Comparison of ENCODE assay signal across 8 cellular contexts in the genomic region with DNA sequence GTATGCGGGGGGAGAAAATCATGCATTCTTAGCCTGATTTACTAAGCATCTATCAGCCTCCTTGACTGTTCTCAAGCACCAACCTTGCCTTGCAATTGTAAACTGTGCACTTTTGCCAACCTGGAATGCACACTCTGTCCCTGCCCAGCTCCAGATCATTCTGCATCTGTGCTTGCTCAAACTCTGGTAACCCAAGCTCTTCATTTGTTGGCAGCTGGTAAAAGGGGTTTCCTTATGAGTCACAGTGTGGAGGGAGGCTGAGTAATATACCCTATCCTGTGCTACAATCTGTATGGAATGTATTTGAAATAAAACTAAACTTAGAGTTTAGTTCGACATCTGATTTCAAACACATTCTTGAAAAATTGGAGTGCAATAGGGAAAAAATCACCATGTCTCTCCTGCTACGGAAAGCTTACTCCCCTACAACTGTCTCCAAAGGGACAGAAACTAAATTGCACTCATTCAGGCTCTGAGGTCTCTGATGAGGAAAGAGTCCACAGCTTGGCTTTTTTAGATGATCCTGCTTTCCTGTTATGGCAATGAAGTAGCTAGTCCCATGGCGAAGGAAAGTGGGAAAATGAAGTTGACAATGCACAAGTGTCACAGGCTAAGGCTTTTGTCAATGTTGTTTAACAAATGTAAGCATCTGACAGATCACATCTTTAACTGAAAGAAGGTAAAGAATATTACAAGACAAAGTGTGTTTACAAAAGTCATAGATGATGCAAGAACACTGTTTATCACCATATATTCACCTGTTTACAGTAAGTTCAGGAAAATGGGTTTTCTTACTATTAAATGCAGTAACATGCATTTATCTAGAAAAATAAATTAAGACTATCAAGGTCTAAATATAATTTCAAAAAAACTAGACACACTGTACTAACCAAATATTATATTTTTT.
DNase-seq lines count a peak whose midpoint lies in the region; ATAC-seq and TF ChIP-seq lines count a peak whose summit lies in the region.

No MANE protein-coding gene starts in this region.

- H4K20me1 ChIP-seq in GM23338 (replicated peaks; ENCODE audit: insufficient read depth), result no peaks in the 10 kb centered on the region

- H3K27ac ChIP-seq in GM23338 (ENCODE audit: low read depth) (no peak overlapping the region), left ventricle myocardium inferior (replicated peaks) (peak overlapping the region; percentile 74)

- ATAC-seq in GM23338, result no peak
- peak; percentile 46 for ATAC-seq in stimulated activated naive CD8-positive, alpha-beta T cell treated with anti-CD3 and anti-CD28 coated beads, Interleukin-15, Interleukin-2, amounts not matched to agents 100 U/mL and 50 U/mL, for 24 hours

- H3K27me3 ChIP-seq in GM23338 (ENCODE audit: insufficient read depth) (no peaks in the 10 kb centered on the region), left ventricle myocardium inferior (ENCODE audit: low read depth) (no peaks in the 10 kb centered on the region)

- TF ChIP-seq CTCF in GM23338 (conservative IDR thresholded peaks at IDR 0.05; ENCODE audit: low read depth in 2 of 2), result no peak
- TF ChIP-seq CTCF in left ventricle myocardium inferior (IDR thresholded peaks at IDR 0.05; ENCODE audit: borderline replicate concordance), result no peak

- H3K4me3 ChIP-seq in GM23338 (no peak overlapping the region; the same call in 1 of the 2 replicates), left ventricle myocardium inferior (no peak overlapping the region)

- peak overlapping the region; percentile 52; the same call in 1 of the 2 replicates for H2AFZ ChIP-seq in GM23338

- H3K4me1 ChIP-seq in GM23338 (ENCODE audit: insufficient read depth) (peaks cover 25% of the 10 kb centered on the region), left ventricle myocardium inferior (peaks cover 51% of the 10 kb centered on the region)

- no peaks in the 10 kb centered on the region for H3K9me3 Mint-ChIP-seq in GM23338

- H3K9me2 ChIP-seq in GM23338 (ENCODE audit: insufficient read depth), result no peaks in the 10 kb centered on the region

- no peaks in the 10 kb centered on the region for H3F3A ChIP-seq in GM23338 (replicated peaks; ENCODE audit: low read depth)

- H3K4me3 Mint-ChIP-seq in GM23338, result peak overlapping the region; percentile 23; the same call in 2 of the 3 replicates

- peak overlapping the region; percentile 65 for H3K4me2 ChIP-seq in GM23338

- H3K36me3 Mint-ChIP-seq in GM23338 (ENCODE audit: low read depth), result no peaks in the 10 kb centered on the region

- peaks cover 19% of the 10 kb centered on the region; the same call in 2 of the 3 replicates for H3K4me1 Mint-ChIP-seq in GM23338

- H3K36me3 ChIP-seq in GM23338 (ENCODE audit: insufficient read depth) (no peaks in the 10 kb centered on the region), left ventricle myocardium inferior (no peaks in the 10 kb centered on the region)

- no peaks in the 10 kb centered on the region for H3K9me3 ChIP-seq in left ventricle myocardium inferior (replicated peaks)

- H3K27ac Mint-ChIP-seq in GM23338, result peak overlapping the region; percentile 24; the same call in 1 of the 2 replicates

- DNase-seq in GM23338 (ENCODE audit: low spot score) (no peak), SW 1271 (lab: John Stamatoyannopoulos, UW) (peak; percentile 81 to 93), left ventricle myocardium inferior (no peak), T-helper 9 cell (no peak), SHP77 (lab: John Stamatoyannopoulos, UW) (no peak), ecto neural progenitor cell (ENCODE audit: low spot score) (no peak), NCI-H510A treated with DMSO at 0.1 percent for 48 hours (lab: John Stamatoyannopoulos, UW) (no peak)
- DNase-seq in stimulated activated naive CD8-positive, alpha-beta T cell treated with anti-CD3 and anti-CD28 coated beads, Interleukin-15, Interleukin-2, amounts not matched to agents 100 U/mL and 50 U/mL, for 24 hours, result no peak

- H3K27me3 Mint-ChIP-seq in GM23338 (ENCODE audit: insufficient read depth, low read depth, poor library complexity), result no peaks in the 10 kb centered on the region

- H3K79me2 ChIP-seq in GM23338 (replicated peaks; ENCODE audit: insufficient read depth), result no peaks in the 10 kb centered on the region

- intact Hi-C loops in left ventricle myocardium inferior (cut with micrococcal nuclease), result no loop called here

TF ChIP-seq in GM23338, 12 proteins besides CTCF, POLR2A, EP300 and RAD21 (continues in another document):
- TF ChIP-seq ZNF331 (CRISPR knock-in tag; IDR thresholded peaks at IDR 0.05; ENCODE audit: low read depth) (no peak), CREB1 (CRISPR knock-in tag; IDR thresholded peaks at IDR 0.05; ENCODE audit: low read depth) (no peak), POLR2AphosphoS5 (IDR thresholded peaks at IDR 0.05; ENCODE audit: low read depth) (no peak), EZH2 (IDR thresholded peaks at IDR 0.05; ENCODE audit: low read depth, unreplicated experiment) (no peak), JUNB (IDR thresholded peaks at IDR 0.05; ENCODE audit: unreplicated experiment) (no peak), ZNF114 (CRISPR knock-in tag; IDR thresholded peaks at IDR 0.05) (no peak), STAT1 (IDR thresholded peaks at IDR 0.05; ENCODE audit: unreplicated experiment) (no peak), EZH2phosphoT487 (IDR thresholded peaks at IDR 0.05; ENCODE audit: unreplicated experiment) (no peak)
- TF ChIP-seq, protein P1, sequence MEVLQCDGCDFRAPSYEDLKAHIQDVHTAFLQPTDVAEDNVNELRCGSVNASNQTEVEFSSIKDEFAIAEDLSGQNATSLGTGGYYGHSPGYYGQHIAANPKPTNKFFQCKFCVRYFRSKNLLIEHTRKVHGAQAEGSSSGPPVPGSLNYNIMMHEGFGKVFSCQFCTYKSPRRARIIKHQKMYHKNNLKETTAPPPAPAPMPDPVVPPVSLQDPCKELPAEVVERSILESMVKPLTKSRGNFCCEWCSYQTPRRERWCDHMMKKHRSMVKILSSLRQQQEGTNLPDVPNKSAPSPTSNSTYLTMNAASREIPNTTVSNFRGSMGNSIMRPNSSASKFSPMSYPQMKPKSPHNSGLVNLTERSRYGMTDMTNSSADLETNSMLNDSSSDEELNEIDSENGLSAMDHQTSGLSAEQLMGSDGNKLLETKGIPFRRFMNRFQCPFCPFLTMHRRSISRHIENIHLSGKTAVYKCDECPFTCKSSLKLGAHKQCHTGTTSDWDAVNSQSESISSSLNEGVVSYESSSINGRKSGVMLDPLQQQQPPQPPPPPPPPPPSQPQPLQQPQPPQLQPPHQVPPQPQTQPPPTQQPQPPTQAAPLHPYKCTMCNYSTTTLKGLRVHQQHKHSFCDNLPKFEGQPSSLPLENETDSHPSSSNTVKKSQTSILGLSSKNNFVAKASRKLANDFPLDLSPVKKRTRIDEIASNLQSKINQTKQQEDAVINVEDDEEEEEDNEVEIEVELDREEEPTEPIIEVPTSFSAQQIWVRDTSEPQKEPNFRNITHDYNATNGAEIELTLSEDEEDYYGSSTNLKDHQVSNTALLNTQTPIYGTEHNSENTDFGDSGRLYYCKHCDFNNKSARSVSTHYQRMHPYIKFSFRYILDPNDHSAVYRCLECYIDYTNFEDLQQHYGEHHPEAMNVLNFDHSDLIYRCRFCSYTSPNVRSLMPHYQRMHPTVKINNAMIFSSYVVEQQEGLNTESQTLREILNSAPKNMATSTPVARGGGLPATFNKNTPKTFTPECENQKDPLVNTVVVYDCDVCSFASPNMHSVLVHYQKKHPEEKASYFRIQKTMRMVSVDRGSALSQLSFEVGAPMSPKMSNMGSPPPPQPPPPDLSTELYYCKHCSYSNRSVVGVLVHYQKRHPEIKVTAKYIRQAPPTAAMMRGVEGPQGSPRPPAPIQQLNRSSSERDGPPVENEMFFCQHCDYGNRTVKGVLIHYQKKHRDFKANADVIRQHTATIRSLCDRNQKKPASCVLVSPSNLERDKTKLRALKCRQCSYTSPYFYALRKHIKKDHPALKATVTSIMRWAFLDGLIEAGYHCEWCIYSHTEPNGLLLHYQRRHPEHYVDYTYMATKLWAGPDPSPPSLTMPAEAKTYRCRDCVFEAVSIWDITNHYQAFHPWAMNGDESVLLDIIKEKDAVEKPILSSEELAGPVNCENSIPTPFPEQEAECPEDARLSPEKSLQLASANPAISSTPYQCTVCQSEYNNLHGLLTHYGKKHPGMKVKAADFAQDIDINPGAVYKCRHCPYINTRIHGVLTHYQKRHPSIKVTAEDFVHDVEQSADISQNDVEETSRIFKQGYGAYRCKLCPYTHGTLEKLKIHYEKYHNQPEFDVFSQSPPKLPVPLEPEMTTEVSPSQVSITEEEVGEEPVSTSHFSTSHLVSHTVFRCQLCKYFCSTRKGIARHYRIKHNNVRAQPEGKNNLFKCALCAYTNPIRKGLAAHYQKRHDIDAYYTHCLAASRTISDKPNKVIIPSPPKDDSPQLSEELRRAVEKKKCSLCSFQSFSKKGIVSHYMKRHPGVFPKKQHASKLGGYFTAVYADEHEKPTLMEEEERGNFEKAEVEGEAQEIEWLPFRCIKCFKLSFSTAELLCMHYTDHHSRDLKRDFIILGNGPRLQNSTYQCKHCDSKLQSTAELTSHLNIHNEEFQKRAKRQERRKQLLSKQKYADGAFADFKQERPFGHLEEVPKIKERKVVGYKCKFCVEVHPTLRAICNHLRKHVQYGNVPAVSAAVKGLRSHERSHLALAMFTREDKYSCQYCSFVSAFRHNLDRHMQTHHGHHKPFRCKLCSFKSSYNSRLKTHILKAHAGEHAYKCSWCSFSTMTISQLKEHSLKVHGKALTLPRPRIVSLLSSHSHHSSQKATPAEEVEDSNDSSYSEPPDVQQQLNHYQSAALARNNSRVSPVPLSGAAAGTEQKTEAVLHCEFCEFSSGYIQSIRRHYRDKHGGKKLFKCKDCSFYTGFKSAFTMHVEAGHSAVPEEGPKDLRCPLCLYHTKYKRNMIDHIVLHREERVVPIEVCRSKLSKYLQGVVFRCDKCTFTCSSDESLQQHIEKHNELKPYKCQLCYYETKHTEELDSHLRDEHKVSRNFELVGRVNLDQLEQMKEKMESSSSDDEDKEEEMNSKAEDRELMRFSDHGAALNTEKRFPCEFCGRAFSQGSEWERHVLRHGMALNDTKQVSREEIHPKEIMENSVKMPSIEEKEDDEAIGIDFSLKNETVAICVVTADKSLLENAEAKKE (CRISPR knock-in tag; IDR thresholded peaks at IDR 0.05), result no peak
- TF ChIP-seq, protein P2, sequence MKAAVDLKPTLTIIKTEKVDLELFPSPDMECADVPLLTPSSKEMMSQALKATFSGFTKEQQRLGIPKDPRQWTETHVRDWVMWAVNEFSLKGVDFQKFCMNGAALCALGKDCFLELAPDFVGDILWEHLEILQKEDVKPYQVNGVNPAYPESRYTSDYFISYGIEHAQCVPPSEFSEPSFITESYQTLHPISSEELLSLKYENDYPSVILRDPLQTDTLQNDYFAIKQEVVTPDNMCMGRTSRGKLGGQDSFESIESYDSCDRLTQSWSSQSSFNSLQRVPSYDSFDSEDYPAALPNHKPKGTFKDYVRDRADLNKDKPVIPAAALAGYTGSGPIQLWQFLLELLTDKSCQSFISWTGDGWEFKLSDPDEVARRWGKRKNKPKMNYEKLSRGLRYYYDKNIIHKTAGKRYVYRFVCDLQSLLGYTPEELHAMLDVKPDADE (IDR thresholded peaks at IDR 0.05), result no peak

Comparison
In these comparisons a context has a peak if more than half of its experiments do, and no peak if none do; other contexts are left out.
1. DNase-seq: peak in SW 1271 (2 of 2); none in GM23338 (single experiment), left ventricle myocardium inferior (single experiment), stimulated activated naive CD8-positive, alpha-beta T cell treated with anti-CD3 and anti-CD28 coated beads, Interleukin-15, Interleukin-2, amounts not matched to agents 100 U/mL and 50 U/mL, for 24 hours (single experiment), T-helper 9 cell (single experiment), SHP77 (0 of 2), ecto neural progenitor cell (single experiment) and NCI-H510A treated with DMSO at 0.1 percent for 48 hours (single experiment).